ENCODE assay signal across 17 cellular contexts in genomic region chr6:21496749-21497148, GRCh38.
A peak's percentile ranks its signal among the peaks of the same experiment; 100 is the strongest.
DNase-seq lines count a peak whose midpoint lies in the region; ATAC-seq and TF ChIP-seq lines count a peak whose summit lies in the region.
"Had no signal": no experiment of that assay in that cellular context is flagged by ENCODE, and none has a peak within 500 bp of the region (broad histone marks: within the 10 kb centered on the region; RNA-seq: fewer than 3 reads in every experiment).

No MANE protein-coding gene starts in this region.

- no peak for ATAC-seq in GM21723 (IDR thresholded peaks at IDR 0.05; ENCODE audit: unreplicated experiment)
- ATAC-seq: A549 had no signal

- H3K4me3 ChIP-seq in foreskin fibroblast (ENCODE audit: low read depth in 1 of 2, low read length in 2 of 2) = no peak overlapping the region
- no peak overlapping the region for H3K4me3 ChIP-seq in uterus
- H3K4me3 ChIP-seq in adrenal gland = no peak overlapping the region
- H3K4me3 ChIP-seq: A549 had no signal

- DNase-seq in AG20443 (ENCODE audit: low spot score) (peak; percentile 29), dedifferentiated amniotic fluid mesenchymal stem cell (ENCODE audit: extremely low spot score) (peak; percentile 32), foreskin fibroblast (peak; percentile 0 to 24), uterus (no peak), amniotic stem cell (lab: John Stamatoyannopoulos, UW) (no peak), adrenal gland (no peak)
- DNase-seq: DND-41, KBM-7, NCI-H1105, NCI-H1694, NCI-H2227 treated with DMSO at 0.1 percent for 48 hours, NCI-H524, NCI-H82, OCI-M1, SHP77 had no signal

- no peak for TF ChIP-seq CTCF in foreskin fibroblast (IDR thresholded peaks at IDR 0.05; ENCODE audit: low read depth, low read length)
- TF ChIP-seq CTCF in uterus (IDR thresholded peaks at IDR 0.05) = no peak
- TF ChIP-seq CTCF in adrenal gland (IDR thresholded peaks at IDR 0.05) = no peak

- WGBS in adrenal gland, 4 donors = 56 to 78% (median 66%) methylated on average over 1 of the region's 1 CpG

- TF ChIP-seq POLR2A in uterus (IDR thresholded peaks at IDR 0.05) = no peak
- TF ChIP-seq POLR2A in adrenal gland (IDR thresholded peaks at IDR 0.05) = no peak

- H3K27me3 ChIP-seq in uterus (no peaks in the 10 kb centered on the region), adrenal gland (no peaks in the 10 kb centered on the region)

- H3K36me3 ChIP-seq in uterus (no peaks in the 10 kb centered on the region), adrenal gland (replicated peaks in 1 of 2) (no peaks in the 10 kb centered on the region)

- H3K27ac ChIP-seq in uterus (peak overlapping the region; percentile 60 to 73), adrenal gland (no peak overlapping the region)
- H3K27ac ChIP-seq: A549 had no signal

- peaks cover 4 to 6% of the 10 kb centered on the region in 2 donors for H3K4me1 ChIP-seq in uterus
- peaks cover 0 to 4% of the 10 kb centered on the region in 2 donors for H3K4me1 ChIP-seq in adrenal gland (replicated peaks in 1 of 2)
- H3K4me1 ChIP-seq: A549 had no signal

- H3K9me3 ChIP-seq in uterus = no peaks in the 10 kb centered on the region
- no peaks in the 10 kb centered on the region for H3K9me3 ChIP-seq in adrenal gland (replicated peaks in 1 of 3)
- H3K9me3 ChIP-seq: A549 had no signal

- intact Hi-C loops in uterus (cut with DNase I; ENCODE audit: low total_unique reads) (no loop called here), adrenal gland (cut with DNase I) (no loop called here)

Comparison
In these comparisons a context has a peak if more than half of its experiments do, and no peak if none do; other contexts are left out.
1. DNase-seq: peak in AG20443 (single experiment), dedifferentiated amniotic fluid mesenchymal stem cell (single experiment) and foreskin fibroblast (2 of 2); none in uterus (0 of 2), amniotic stem cell (single experiment) and adrenal gland (0 of 7).
2. H3K27ac ChIP-seq: peak in uterus (2 of 2); none in adrenal gland (0 of 5).